21 cellular contexts compared by ENCODE assay signal in genomic region chr2:100799701-100800100, GRCh38.
"Had no signal": no experiment of that assay in that cellular context is flagged by ENCODE, and none has a peak within 500 bp of the region (broad histone marks: within the 10 kb centered on the region; RNA-seq: fewer than 3 reads in every experiment).

No MANE protein-coding gene starts in this region.

- H3K4me1 ChIP-seq: adrenal gland, prostate gland, right atrium auricular region, tibial nerve had no signal

- FAIRE-seq: astrocyte had no signal

- H3K27me3 ChIP-seq: adrenal gland, dorsolateral prefrontal cortex, esophagus muscularis mucosa, gastroesophageal sphincter, ovary, right atrium auricular region, tibial nerve had no signal

- H3K36me3 ChIP-seq: adrenal gland, esophagus muscularis mucosa, gastroesophageal sphincter, neutrophil, ovary, prostate gland, right atrium auricular region, tibial nerve had no signal

- H3K27ac ChIP-seq: adrenal gland, neutrophil, ovary, right atrium auricular region, tibial nerve had no signal

- H3K4me3 ChIP-seq: adrenal gland, dorsolateral prefrontal cortex, esophagus muscularis mucosa, gastroesophageal sphincter, ovary, prostate gland, right atrium auricular region, tibial nerve had no signal

- DNase-seq: activated naive CD4-positive, alpha-beta T cell; activated T-cell treated with anti-CD3 and anti-CD28 coated beads, Interleukin-2, amount 50 U/mL, for 24 hours; adrenal gland; central memory CD4-positive, alpha-beta T cell; dorsolateral prefrontal cortex; effector memory CD8-positive, alpha-beta T cell; head of caudate nucleus; hypothalamus; midbrain; ovary; stimulated activated CD4-positive, alpha-beta T cell treated with anti-CD3 and anti-CD28 coated beads, Interleukin-12 subunit alpha, Interleukin-12 subunit beta, amount 100 ng/mL, for 4 hours; T-helper 9 cell had no signal

- ATAC-seq: activated T-helper 17 cell treated with anti-CD3 and anti-CD28 coated beads, Interleukin-2, amount 50 U/mL, for 72 hours; effector memory CD8-positive, alpha-beta T cell; gastroesophageal sphincter; WTC11 had no signal

- H3K9me3 ChIP-seq: adrenal gland, esophagus muscularis mucosa, gastroesophageal sphincter, neutrophil, ovary, prostate gland, right atrium auricular region, tibial nerve had no signal
